In the genomic region with DNA sequence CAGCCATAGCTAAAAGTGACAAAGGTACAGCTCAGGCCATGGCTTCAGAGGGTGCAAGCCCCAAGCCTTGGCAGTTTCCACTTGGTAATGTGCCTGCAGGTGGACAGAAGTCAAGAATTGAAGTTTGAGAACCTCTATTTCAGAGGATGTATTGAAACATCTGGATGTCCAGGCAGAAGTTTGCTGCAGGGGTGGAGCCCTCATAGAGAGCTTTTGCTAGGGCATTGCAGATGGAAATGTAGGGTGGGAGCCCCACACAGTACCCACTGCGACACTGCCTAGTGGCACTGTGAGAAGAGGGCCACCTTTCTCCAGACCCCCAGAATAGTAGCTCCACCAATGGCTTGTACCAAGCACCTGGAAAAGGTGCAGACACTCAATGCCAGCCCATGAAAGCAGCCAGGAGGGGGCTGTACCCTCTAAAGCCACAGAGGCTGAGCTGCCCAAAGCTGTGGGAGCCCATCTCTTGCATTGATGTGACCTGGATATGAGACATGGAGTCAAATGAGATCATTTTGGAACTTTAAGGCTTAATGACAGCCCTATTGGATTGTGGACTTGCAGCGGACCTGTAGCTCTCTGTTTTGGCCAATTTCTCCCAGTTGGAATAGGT, we compare ENCODE assay signal across 19 cellular contexts.
DNase-seq lines count a peak whose midpoint lies in the region; ATAC-seq and TF ChIP-seq lines count a peak whose summit lies in the region.
"Had no signal": no experiment of that assay in that cellular context is flagged by ENCODE, and none has a peak within 500 bp of the region (broad histone marks: within the 10 kb centered on the region; RNA-seq: fewer than 3 reads in every experiment).

No MANE protein-coding gene starts in this region.

- DNase-seq in DMS 273 (lab: John Stamatoyannopoulos, UW; ENCODE audit: unreplicated experiment) = peak; percentile 20
- DNase-seq in DMS 273 treated with DMSO at 0.1 percent for 48 hours (lab: John Stamatoyannopoulos, UW) = no peak
- peak; percentile 6 for DNase-seq in NAMALWA (ENCODE audit: low spot score)
- DNase-seq in SJCRH30 = peak; percentile 10 to 12
- no peak for DNase-seq in SW480 (ENCODE audit: low spot score)
- no peak for DNase-seq in mucosa of descending colon
- DNase-seq: AML-193, Calu3, DMS79 treated with DMSO at 0.1 percent for 48 hours, GF-D8, GM23248, HCEC 1CT, HFFc6, IMR-90, KBM-7 had no signal

- ATAC-seq in mucosa of descending colon = no peak
- ATAC-seq in GM18868 (IDR thresholded peaks at IDR 0.05; ENCODE audit: unreplicated experiment) = no peak
- ATAC-seq: A549, GM12878 had no signal

- intact Hi-C loops in mucosa of descending colon (cut with DNase I, micrococcal nuclease) = no loop called here

- H3K4me1 ChIP-seq in SJCRH30 = no peaks in the 10 kb centered on the region
- no peaks in the 10 kb centered on the region for H3K4me1 ChIP-seq in mucosa of descending colon (ENCODE audit: low read depth)
- H3K4me1 ChIP-seq: A549 had no signal

- H3K27ac ChIP-seq in SJCRH30 = no peak overlapping the region
- H3K27ac ChIP-seq: 22Rv1, A549, GM23248 had no signal

- H3K4me3 ChIP-seq in SJCRH30 (no peak overlapping the region), mucosa of descending colon (no peak overlapping the region)
- H3K4me3 ChIP-seq: A549, GM12878, GM23248 had no signal

- peaks cover 15% of the 10 kb centered on the region for H3K9me3 ChIP-seq in SJCRH30 (replicated peaks)
- H3K9me3 ChIP-seq in mucosa of descending colon = peaks cover 19% of the 10 kb centered on the region
- H3K9me3 ChIP-seq: A549 had no signal

- TF ChIP-seq CTCF in mucosa of descending colon (IDR thresholded peaks at IDR 0.05) = no peak

- no peaks in the 10 kb centered on the region for H3K27me3 ChIP-seq in SJCRH30

- no peaks in the 10 kb centered on the region for H3K36me3 ChIP-seq in SJCRH30
- H3K36me3 ChIP-seq in mucosa of descending colon (ENCODE audit: low read depth) = no peaks in the 10 kb centered on the region

Comparison
In these comparisons a context has a peak if more than half of its experiments do, and no peak if none do; other contexts are left out.
1. DNase-seq: peak in DMS 273 (single experiment), NAMALWA (single experiment) and SJCRH30 (2 of 2); none in DMS 273 treated with DMSO at 0.1 percent for 48 hours (single experiment), SW480 (single experiment) and mucosa of descending colon (0 of 3).